Comparison of ENCODE assay signal across 9 cellular contexts in genomic region chr4:118682928-118683327, GRCh38. TPM values are rescaled to one million over a fixed set of nuclear protein-coding genes. Genes with fewer than 3 reads are reported as not detected.
DNase-seq lines count a peak whose midpoint lies in the region; ATAC-seq, FAIRE-seq and TF ChIP-seq lines count a peak whose summit lies in the region.
"Had no signal": no experiment of that assay in that cellular context is flagged by ENCODE, and none has a peak within 500 bp of the region (broad histone marks: within the 10 kb centered on the region; RNA-seq: fewer than 3 reads in every experiment).

No MANE protein-coding gene starts in this region.

- TF ChIP-seq EP300 in GM12878 (IDR thresholded peaks at IDR 0.05; ENCODE audit: borderline replicate concordance in 1 of 2, control insufficient read depth in 1 of 2, low read depth in 2 of 2, low read length in 2 of 2): no peak

- ATAC-seq in GM12878: no peak
- no peak for ATAC-seq in activated CD8-positive, alpha-beta T cell treated with anti-CD3 and anti-CD28 coated beads, Interleukin-2, amount 10 ng/mL, durations not matched to agents 7 days and 5 days
- ATAC-seq in GM21723 (IDR thresholded peaks at IDR 0.05; ENCODE audit: unreplicated experiment): no peak
- no peak for ATAC-seq in HG02678 (IDR thresholded peaks at IDR 0.05; ENCODE audit: unreplicated experiment)

- H3K4me1 Mint-ChIP-seq in mesothelial cell of epicardium: peaks cover 23% of the 10 kb centered on the region
- peaks cover 30% of the 10 kb centered on the region for H3K4me1 Mint-ChIP-seq in activated CD8-positive, alpha-beta T cell treated with anti-CD3 and anti-CD28 coated beads, Interleukin-2, amount 10 ng/mL, durations not matched to agents 7 days and 5 days (ENCODE audit: low read depth)

- no peaks in the 10 kb centered on the region for H3K27me3 Mint-ChIP-seq in mesothelial cell of epicardium (ENCODE audit: low read depth)
- H3K27me3 Mint-ChIP-seq in activated CD8-positive, alpha-beta T cell treated with anti-CD3 and anti-CD28 coated beads, Interleukin-2, amount 10 ng/mL, durations not matched to agents 7 days and 5 days (ENCODE audit: low read depth): no peaks in the 10 kb centered on the region
- H3K27me3 Mint-ChIP-seq: activated naive CD8-positive, alpha-beta T cell treated with anti-CD3 and anti-CD28 coated beads, Interleukin-2, amount 10 ng/mL, durations not matched to agents 7 days and 5 days had no signal

- no peak overlapping the region for H3K27ac ChIP-seq in GM12878 (ENCODE audit: control insufficient read depth, insufficient read depth)

- no peak for FAIRE-seq in GM12878 (lab: Jason Lieb, UNC)

- H3K27me3 ChIP-seq in GM12878 (replicated peaks in 1 of 2; ENCODE audit: control insufficient read depth in 2 of 2, insufficient read depth in 2 of 2, low read length in 1 of 2): no peaks in the 10 kb centered on the region

- 0% methylated on average over 1 of the region's 1 CpG for WGBS in GM12878 (ENCODE audit: insufficient coverage, insufficient replicate concordance, low lambda C conversion rate, missing lambda C conversion rate)

- RAD21 ChIA-PET in GM12878 (lab: Charles Lee; ENCODE audit: unreplicated experiment): no interaction called here

- H4K20me1 ChIP-seq in GM12878 (ENCODE audit: control insufficient read depth, insufficient read depth): peaks cover 2% of the 10 kb centered on the region; the same call in 1 of the 2 replicates

- no peaks in the 10 kb centered on the region; a peak in 1 of 4 replicates for H3K36me3 ChIP-seq in GM12878 (ENCODE audit: control insufficient read depth in 2 of 2, insufficient read depth in 2 of 2, low read length in 1 of 2)

- no peak overlapping the region for H3K4me3 Mint-ChIP-seq in mesothelial cell of epicardium
- H3K4me3 Mint-ChIP-seq in activated CD8-positive, alpha-beta T cell treated with anti-CD3 and anti-CD28 coated beads, Interleukin-2, amount 10 ng/mL, durations not matched to agents 7 days and 5 days: no peak overlapping the region
- H3K4me3 Mint-ChIP-seq: activated naive CD8-positive, alpha-beta T cell treated with anti-CD3 and anti-CD28 coated beads, Interleukin-2, amount 10 ng/mL, durations not matched to agents 7 days and 5 days had no signal

- DNase-seq in DMS114 treated with DMSO at 0.1 percent for 48 hours (lab: John Stamatoyannopoulos, UW; ENCODE audit: unreplicated experiment) (peak; percentile 10), M059J (ENCODE audit: low read depth) (peak; percentile 26), GM12878 (ENCODE audit: low read depth, low spot score) (no peak), mesothelial cell of epicardium (ENCODE audit: low spot score in 2 of 2, unreplicated experiment in 2 of 2) (no peak), NCI-H2081 (lab: John Stamatoyannopoulos, UW) (no peak)
- DNase-seq in activated CD8-positive, alpha-beta T cell treated with anti-CD3 and anti-CD28 coated beads, Interleukin-2, amount 10 ng/mL, durations not matched to agents 7 days and 5 days: no peak
- DNase-seq: activated naive CD8-positive, alpha-beta T cell treated with anti-CD3 and anti-CD28 coated beads, Interleukin-2, amount 10 ng/mL, durations not matched to agents 7 days and 5 days had no signal

- no peak for TF ChIP-seq POLR2A in GM12878 (IDR thresholded peaks at IDR 0.05; ENCODE audit: low read depth, low read length)

- peak overlapping the region; percentile 66 for H2AFZ ChIP-seq in GM12878 (ENCODE audit: control insufficient read depth, low read depth, low read length)

- no peaks in the 10 kb centered on the region; the same call in 2 of the 3 replicates for H3K9me3 ChIP-seq in GM12878 (replicated peaks; ENCODE audit: control insufficient read depth, insufficient read depth, low read length)

- intact Hi-C loops in GM12878 (cut with micrococcal nuclease; ENCODE audit: unreplicated experiment): no loop called here

- SMC1A ChIA-PET in GM12878 (lab: Charles Lee; ENCODE audit: uncharacterized antibody, unreplicated experiment): interaction anchor here (1.5 kb wide), 1 partner anchor 12 kb away, joined by 3 read pairs; no protein-coding TSS in a partner anchor

- H3K4me3 ChIP-seq in GM12878: no peak overlapping the region

- POLR2A ChIA-PET in GM12878 (lab: Charles Lee): interaction anchor here (0.7 kb wide), 1 partner anchor 401 kb away, joined by 4 read pairs; no protein-coding TSS in a partner anchor
- POLR2A ChIA-PET in activated CD8-positive, alpha-beta T cell treated with anti-CD3 and anti-CD28 coated beads, Interleukin-2, amount 10 ng/mL, durations not matched to agents 7 days and 5 days (lab: Charles Lee): interaction anchor here (0.6 kb wide), 1 partner anchor 342 kb away, joined by 3 read pairs; no protein-coding TSS in a partner anchor

- no peaks in the 10 kb centered on the region for H3K9me3 Mint-ChIP-seq in mesothelial cell of epicardium
- no peaks in the 10 kb centered on the region for H3K9me3 Mint-ChIP-seq in activated CD8-positive, alpha-beta T cell treated with anti-CD3 and anti-CD28 coated beads, Interleukin-2, amount 10 ng/mL, durations not matched to agents 7 days and 5 days (ENCODE audit: insufficient read depth)
- H3K9me3 Mint-ChIP-seq: activated naive CD8-positive, alpha-beta T cell treated with anti-CD3 and anti-CD28 coated beads, Interleukin-2, amount 10 ng/mL, durations not matched to agents 7 days and 5 days had no signal

- in situ Hi-C loops in GM12878 (cut with MboI): loop anchor here (10.0 kb wide), 1 partner anchor 398 kb away; no protein-coding TSS in a partner anchor

- no TSS peak for BruUV-seq in GM12878 (replicated peaks; lab: Mats Ljungman, UMichigan)

- H3K4me1 ChIP-seq in GM12878 (ENCODE audit: control insufficient read depth, insufficient read depth, low read length): peaks cover 6% of the 10 kb centered on the region; the same call in 1 of the 2 replicates

- CTCF ChIA-PET in GM12878 (lab: Yijun Ruan, JAX): interaction anchor here (1.0 kb wide), 1 partner anchor 11 kb away, joined by 3 read pairs; no protein-coding TSS in a partner anchor
- CTCF ChIA-PET in activated CD8-positive, alpha-beta T cell treated with anti-CD3 and anti-CD28 coated beads, Interleukin-2, amount 10 ng/mL, durations not matched to agents 7 days and 5 days (lab: Charles Lee): interaction anchor here (0.9 kb wide), 1 partner anchor 10 kb away, joined by 4 read pairs; no protein-coding TSS in a partner anchor

- peaks cover 23% of the 10 kb centered on the region for H3K79me2 ChIP-seq in GM12878 (ENCODE audit: control insufficient read depth, insufficient read depth, low read length)

- H3K27ac Mint-ChIP-seq in mesothelial cell of epicardium: no peak overlapping the region
- H3K27ac Mint-ChIP-seq in activated CD8-positive, alpha-beta T cell treated with anti-CD3 and anti-CD28 coated beads, Interleukin-2, amount 10 ng/mL, durations not matched to agents 7 days and 5 days: no peak overlapping the region
- H3K27ac Mint-ChIP-seq: activated naive CD8-positive, alpha-beta T cell treated with anti-CD3 and anti-CD28 coated beads, Interleukin-2, amount 10 ng/mL, durations not matched to agents 7 days and 5 days had no signal

- H3K4me2 ChIP-seq in GM12878 (ENCODE audit: control insufficient read depth, insufficient read depth): no peak overlapping the region

- peak; percentile 22 to 42 (median 30); a peak in 4 of 6 replicates for TF ChIP-seq CTCF in GM12878 (IDR thresholded peaks at IDR 0.05 in 2 of 3, conservative IDR thresholded peaks at IDR 0.05 in 1 of 3; ENCODE audit: control insufficient read depth in 2 of 3, extremely low read depth in 1 of 3, insufficient read depth in 1 of 3, low read depth in 3 of 3, low read length in 3 of 3)
- TF ChIP-seq CTCF in mesothelial cell of epicardium (IDR thresholded peaks at IDR 0.05; ENCODE audit: unreplicated experiment): peak; percentile 31

- H3K36me3 Mint-ChIP-seq in mesothelial cell of epicardium: peaks cover 3% of the 10 kb centered on the region
- H3K36me3 Mint-ChIP-seq in activated CD8-positive, alpha-beta T cell treated with anti-CD3 and anti-CD28 coated beads, Interleukin-2, amount 10 ng/mL, durations not matched to agents 7 days and 5 days (ENCODE audit: low read depth): peaks cover 6% of the 10 kb centered on the region
- H3K36me3 Mint-ChIP-seq: activated naive CD8-positive, alpha-beta T cell treated with anti-CD3 and anti-CD28 coated beads, Interleukin-2, amount 10 ng/mL, durations not matched to agents 7 days and 5 days had no signal

- no peak overlapping the region for H3K9ac ChIP-seq in GM12878 (ENCODE audit: control insufficient read depth, insufficient read depth, low read length)

- peak; percentile 33; the same call in 1 of the 2 replicates for TF ChIP-seq RAD21 in GM12878 (IDR thresholded peaks at IDR 0.05; ENCODE audit: insufficient read depth, low read depth, low read length)

TF ChIP-seq in GM12878, 131 proteins besides CTCF, POLR2A, EP300 and RAD21 (continues in another document):
- TF ChIP-seq SMC3 (IDR thresholded peaks at IDR 0.05; ENCODE audit: borderline replicate concordance, low read length): peak; percentile 29; the same call in 1 of the 2 replicates

RNA-seq across cellular contexts. Expression of gene METTL14, which starts 2.3 kb away (rescaled TPM):
- 35.5 and 44.8 TPM in 2 replicates for total RNA-seq in M059J (2014; rRNA removed; shearing (Covaris generic))
- total RNA-seq in GM12878 (2013; cell fraction: nucleolus; rRNA removed): 50.5 and 51.9 TPM in 2 replicates
- total RNA-seq in GM12878 (2014; rRNA removed) (11.2 and 16.9 TPM in 2 replicates), GM12878 (2014; rRNA removed; fragmentation: Illumina TruSeq; extraction: Trizol) (25.8 and 31.0 TPM in 2 replicates), GM12878 (2021) (34.9 and 40.2 TPM in 2 replicates), mesothelial cell of epicardium (60.2 to 64.6 TPM (median 62.7 TPM) in 3 replicates)
- 12.4 TPM for polyA plus RNA-seq in GM12878 (2011; ENCODE audit: low read depth)
- polyA plus RNA-seq in GM12878 (2011; rRNA removed) (27.7 and 41.0 TPM in 2 replicates), GM12878 (2014; fragmentation: Illumina TruSeq; extraction: Trizol) (37.7 and 46.5 TPM in 2 replicates), GM12878 (2014; fragmentation: Nextera tagmentation; extraction: Ambion mirVana) (10 to 100 TPM; 14.8 to 18.0 TPM), GM12878 (2014; rRNA removed) (18.9 and 27.4 TPM in 2 replicates), GM12878 (2016; fragmentation: Nextera tagmentation; extraction: Ambion mirVana) (10 to 100 TPM; 43.2 to 44.9 TPM)
- polyA plus RNA-seq in GM12878 (2011; cell fraction: cytosol; rRNA removed): 9.4 and 11.7 TPM in 2 replicates
- 11.6 and 16.3 TPM in 2 replicates for polyA plus RNA-seq in GM12878 (2011; cell fraction: nucleus; rRNA removed)
- 12.6 and 15.6 TPM in 2 replicates for polyA plus RNA-seq in GM12878 (2012)
- polyA minus RNA-seq in GM12878 (2011; rRNA and poly(A)+ RNA removed): 9.6 and 10.9 TPM in 2 replicates
- polyA minus RNA-seq in GM12878 (2011; cell fraction: cytosol; rRNA and poly(A)+ RNA removed): 4.5 and 7.5 TPM in 2 replicates
- polyA minus RNA-seq in GM12878 (2011; cell fraction: nucleus; rRNA and poly(A)+ RNA removed): 6.3 and 13.3 TPM in 2 replicates
- 10 to 100 TPM; 42.8 to 46.2 TPM for total RNA-seq in activated CD8-positive, alpha-beta T cell treated with anti-CD3 and anti-CD28 coated beads, Interleukin-2, amount 10 ng/mL, durations not matched to agents 7 days and 5 days

Comparison
In these comparisons a context has a peak if more than half of its experiments do, and no peak if none do; other contexts are left out.
1. DNase-seq: peak in DMS114 treated with DMSO at 0.1 percent for 48 hours (single experiment) and M059J (single experiment); none in GM12878 (single experiment), mesothelial cell of epicardium (0 of 2), activated CD8-positive, alpha-beta T cell treated with anti-CD3 and anti-CD28 coated beads, Interleukin-2, amount 10 ng/mL, durations not matched to agents 7 days and 5 days (single experiment) and NCI-H2081 (0 of 2).